ENCODE assay signal across 1 cellular context in the genomic region with DNA sequence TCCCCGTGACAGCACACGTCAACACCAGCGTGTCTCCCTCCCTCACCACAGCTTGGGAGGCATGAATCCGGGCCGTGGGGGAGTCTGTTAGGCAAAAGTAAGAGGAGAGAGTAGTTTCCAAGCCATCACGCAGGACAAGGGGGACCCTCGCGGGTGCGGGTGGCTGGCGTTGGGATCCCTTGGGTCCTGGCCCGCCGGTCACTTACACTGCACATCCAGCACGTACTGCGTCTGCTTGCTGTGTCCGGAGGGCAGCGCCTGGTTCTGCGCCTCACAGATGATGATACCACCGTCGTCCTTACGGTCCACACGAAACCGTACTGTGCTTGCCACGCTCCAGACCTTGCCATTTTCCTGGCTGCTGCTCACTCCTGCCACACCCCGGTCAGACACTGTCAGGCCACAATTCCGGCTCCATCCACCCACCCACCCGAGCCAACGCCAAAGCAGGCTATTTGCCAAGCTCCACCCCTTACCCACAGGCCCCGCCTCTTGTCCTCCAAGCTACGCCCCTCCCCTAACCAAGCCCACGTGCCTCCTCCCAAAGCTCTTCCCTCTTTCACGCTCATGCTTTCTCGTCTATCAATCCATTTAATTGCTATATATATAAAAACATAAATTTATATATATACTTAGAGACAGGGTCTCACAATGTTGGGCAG.
TF ChIP-seq lines count a peak whose summit lies in the region.

No MANE protein-coding gene starts in this region.

TF ChIP-seq in A549, 52 proteins besides CTCF, POLR2A, EP300 and RAD21 (continued from another document):
- TF ChIP-seq GATA3 (IDR thresholded peaks at IDR 0.05; ENCODE audit: borderline replicate concordance) (no peak), BHLHE40 (IDR thresholded peaks at IDR 0.05; ENCODE audit: low read depth, low read length) (no peak), MYC (IDR thresholded peaks at IDR 0.05; ENCODE audit: borderline replicate concordance, low read length) (no peak), CEBPB (IDR thresholded peaks at IDR 0.05) (no peak), FOSB (CRISPR knock-in tag; IDR thresholded peaks at IDR 0.05) (no peak), NR3C1 (IDR thresholded peaks at IDR 0.05) (no peak), PHF8 (IDR thresholded peaks at IDR 0.05; ENCODE audit: borderline replicate concordance, low read depth) (no peak), TFCP2L1 (CRISPR knock-in tag; IDR thresholded peaks at IDR 0.05) (no peak), JUN (IDR thresholded peaks at IDR 0.05) (no peak)
